35 cellular contexts compared by ENCODE assay signal in genomic region chr4:174475528-174475927, GRCh38. TPM values are rescaled to one million over a fixed set of nuclear protein-coding genes. Genes with fewer than 3 reads are reported as not detected.
"Had no signal": no experiment of that assay in that cellular context is flagged by ENCODE, and none has a peak within 500 bp of the region (broad histone marks: within the 10 kb centered on the region; RNA-seq: fewer than 3 reads in every experiment).

No MANE protein-coding gene starts in this region.

- H3K9me3 ChIP-seq: MG63 had no signal

- H3K36me3 ChIP-seq: MG63 had no signal

- H3K27me3 ChIP-seq: MG63 had no signal

- DNase-seq: Karpas-422, Kasumi-1, MG63, MM.1S, MV-4-11, NCI-H1048, NCI-H1092, NCI-H1092 treated with DMSO at 0.1 percent for 48 hours, NCI-H1105, NCI-H1105 treated with DMSO at 0.1 percent for 48 hours, NCI-H1417, NCI-H1417 treated with DMSO at 0.1 percent for 48 hours, NCI-H1436, NCI-H1436 treated with DMSO at 0.1 percent for 48 hours, NCI-H146, NCI-H1694, NCI-H1694 treated with DMSO at 0.1 percent for 48 hours, NCI-H187, NCI-H187 treated with DMSO at 0.1 percent for 48 hours, NCI-H1930, NCI-H2029, NCI-H2029 treated with DMSO at 0.1 percent for 48 hours, NCI-H2081, NCI-H2081 treated with DMSO at 0.1 percent for 48 hours, NCI-H2107, NCI-H2171, NCI-H2171 treated with DMSO at 0.1 percent for 48 hours, NCI-H2227 treated with DMSO at 0.1 percent for 48 hours, NCI-H226, NCI-H345, NCI-H446, NCI-H446 treated with DMSO at 0.1 percent for 48 hours, NCI-H510A, NCI-H510A treated with DMSO at 0.1 percent for 48 hours had no signal

- H3K4me3 ChIP-seq: MG63 had no signal

RNA-seq across cellular contexts. Expression of gene HPGD, which starts 46.8 kb away (rescaled TPM):
- total RNA-seq: LHCN-M2 had no signal
